In genomic region chr9:91374939-91375338, GRCh38 we compare ENCODE assay signal across 18 cellular contexts. TPM values are rescaled to one million over a fixed set of nuclear protein-coding genes. Genes with fewer than 3 reads are reported as not detected.
DNase-seq lines count a peak whose midpoint lies in the region; ATAC-seq and TF ChIP-seq lines count a peak whose summit lies in the region.
"Had no signal": no experiment of that assay in that cellular context is flagged by ENCODE, and none has a peak within 500 bp of the region (broad histone marks: within the 10 kb centered on the region; RNA-seq: fewer than 3 reads in every experiment).

No MANE protein-coding gene starts in this region.

- H3K27ac Mint-ChIP-seq in HFFc6 = peak overlapping the region; percentile 84
- no peak overlapping the region for H3K27ac Mint-ChIP-seq in CD8-positive, alpha-beta T cell
- H3K27ac Mint-ChIP-seq: activated T-helper 1 cell treated with anti-CD3 and anti-CD28 coated beads, Interleukin-12 subunit alpha, Interleukin-12 subunit beta, Interleukin-2, Interleukin-4 antibody, amounts not matched to agents 30 ng/mL and 10 ng/mL and 1 ng/mL, durations not matched to agents 14 hours and 24 hours and 36 hours had no signal

- peaks cover 5% of the 10 kb centered on the region; the same call in 1 of the 2 replicates for H3K9me3 Mint-ChIP-seq in HFFc6
- peaks cover 5% of the 10 kb centered on the region for H3K9me3 Mint-ChIP-seq in CD8-positive, alpha-beta T cell

- WGBS in aorta, 2 donors = 15 to 22% methylated on average over 3 of the region's 3 CpGs

- CTCF ChIA-PET in CD8-positive, alpha-beta T cell (lab: Charles Lee) = no interaction called here
- CTCF ChIA-PET in HEK293T (lab: Yijun Ruan, JAX) = no interaction called here

- no peaks in the 10 kb centered on the region; the same call in 1 of the 2 replicates for H3K27me3 Mint-ChIP-seq in HFFc6 (ENCODE audit: insufficient read depth)
- H3K27me3 Mint-ChIP-seq in CD8-positive, alpha-beta T cell (ENCODE audit: low read depth) = no peaks in the 10 kb centered on the region

- H3K4me1 Mint-ChIP-seq in HFFc6 (ENCODE audit: low read depth) = peaks cover 51% of the 10 kb centered on the region
- H3K4me1 Mint-ChIP-seq in CD8-positive, alpha-beta T cell (ENCODE audit: low read depth) = no peaks in the 10 kb centered on the region

- no peaks in the 10 kb centered on the region for H3K36me3 ChIP-seq in CD8-positive, alpha-beta T cell (ENCODE audit: insufficient read depth, low read length)
- no peaks in the 10 kb centered on the region for H3K36me3 ChIP-seq in aorta (ENCODE audit: control insufficient read depth in 1 of 2, insufficient read depth in 2 of 2, low read length in 1 of 2)
- H3K36me3 ChIP-seq: cardiac muscle cell, tibial nerve had no signal

- DNase-seq in AG09319 (ENCODE audit: extremely low read depth, low read depth) (peak; percentile 89), HFFc6 (peak; percentile 91), astrocyte of the hippocampus (ENCODE audit: low read depth, low spot score) (peak; percentile 72), iris pigment epithelial cell (ENCODE audit: low read depth) (peak; percentile 89), Kasumi-1 (lab: John Stamatoyannopoulos, UW) (no peak), HEK293T (ENCODE audit: extremely low spot score) (no peak), aorta (no peak)
- DNase-seq in CD8-positive, alpha-beta T cell = no peak
- DNase-seq: activated CD4-positive, alpha-beta T cell treated with anti-CD3 and anti-CD28 coated beads, Interleukin-2, amount 50 U/mL, for 4 hours; Caco-2; NCI-H1930; NCI-H526; psoas muscle had no signal

- H3K27me3 ChIP-seq in CD8-positive, alpha-beta T cell (ENCODE audit: insufficient read depth, low read length) = no peaks in the 10 kb centered on the region
- no peaks in the 10 kb centered on the region for H3K27me3 ChIP-seq in aorta (ENCODE audit: control insufficient read depth in 1 of 2, insufficient read depth in 2 of 2, low read length in 1 of 2)
- H3K27me3 ChIP-seq: cardiac muscle cell, hepatocyte, tibial nerve had no signal

- no peak for ATAC-seq in CD8-positive, alpha-beta T cell
- no peak for ATAC-seq in aorta (ENCODE audit: low FRiP score)
- ATAC-seq: psoas muscle had no signal

- no peak overlapping the region for H3K27ac ChIP-seq in CD8-positive, alpha-beta T cell (ENCODE audit: low read depth, low read length)
- no peak overlapping the region for H3K27ac ChIP-seq in aorta (ENCODE audit: low read depth in 1 of 2, low read length in 2 of 2)
- H3K27ac ChIP-seq: cardiac muscle cell, hepatocyte, KMS-11, psoas muscle, tibial nerve had no signal

- TF ChIP-seq CTCF in AG09319 (IDR thresholded peaks at IDR 0.05; ENCODE audit: low read depth, low read length) (no peak), HFFc6 (IDR thresholded peaks at IDR 0.05) (no peak)
- TF ChIP-seq CTCF in CD8-positive, alpha-beta T cell (IDR thresholded peaks at IDR 0.05) = no peak

- H3K36me3 Mint-ChIP-seq in HFFc6 (ENCODE audit: low read depth) = peaks cover 10% of the 10 kb centered on the region
- no peaks in the 10 kb centered on the region for H3K36me3 Mint-ChIP-seq in CD8-positive, alpha-beta T cell

- no peaks in the 10 kb centered on the region for H3K9me3 ChIP-seq in CD8-positive, alpha-beta T cell (ENCODE audit: low read length)
- no peaks in the 10 kb centered on the region for H3K9me3 ChIP-seq in aorta (ENCODE audit: control insufficient read depth, low read length)
- H3K9me3 ChIP-seq: Caco-2, psoas muscle, tibial nerve had no signal

- H3K4me3 ChIP-seq in CD8-positive, alpha-beta T cell (ENCODE audit: low read depth, low read length) = no peak overlapping the region
- H3K4me3 ChIP-seq in aorta (ENCODE audit: low read length in 2 of 2) = no peak overlapping the region
- H3K4me3 ChIP-seq: cardiac muscle cell, hepatocyte, psoas muscle, tibial nerve had no signal

- POLR2A ChIA-PET in CD8-positive, alpha-beta T cell (lab: Charles Lee) = no interaction called here
- POLR2A ChIA-PET in HEK293T (lab: Yijun Ruan, JAX) = no interaction called here

- H3K4me1 ChIP-seq in CD8-positive, alpha-beta T cell (ENCODE audit: insufficient read depth, low read length) = no peaks in the 10 kb centered on the region
- no peaks in the 10 kb centered on the region for H3K4me1 ChIP-seq in aorta (ENCODE audit: control insufficient read depth in 1 of 2, insufficient read depth in 2 of 2, low read length in 2 of 2)
- H3K4me1 ChIP-seq: Caco-2, psoas muscle had no signal

- intact Hi-C loops in CD8-positive, alpha-beta T cell (cut with DNase I, micrococcal nuclease) = no loop called here
- intact Hi-C loops in aorta (cut with DNase I) = no loop called here

- peak overlapping the region; percentile 55 for H3K4me3 Mint-ChIP-seq in HFFc6
- H3K4me3 Mint-ChIP-seq in CD8-positive, alpha-beta T cell = no peak overlapping the region
- H3K4me3 Mint-ChIP-seq: activated T-helper 1 cell treated with anti-CD3 and anti-CD28 coated beads, Interleukin-12 subunit alpha, Interleukin-12 subunit beta, Interleukin-2, Interleukin-4 antibody, amounts not matched to agents 30 ng/mL and 10 ng/mL and 1 ng/mL, durations not matched to agents 14 hours and 24 hours and 36 hours had no signal

TF ChIP-seq in HEK293T, 16 proteins besides CTCF, POLR2A, EP300 and RAD21:
- TF ChIP-seq ELF4 (IDR thresholded peaks at IDR 0.05) (no peak), FOXA1 (IDR thresholded peaks at IDR 0.05) (no peak), HDGF (IDR thresholded peaks at IDR 0.05; ENCODE audit: borderline replicate concordance) (no peak), SUZ12 (IDR thresholded peaks at IDR 0.05) (no peak), FOXK2 (IDR thresholded peaks at IDR 0.05) (no peak), BHLHE40 (IDR thresholded peaks at IDR 0.05; ENCODE audit: borderline replicate concordance) (no peak), FOXM1 (IDR thresholded peaks at IDR 0.05; ENCODE audit: borderline replicate concordance) (no peak), L3MBTL2 (conservative IDR thresholded peaks at IDR 0.05) (no peak), LEF1 (IDR thresholded peaks at IDR 0.05; ENCODE audit: borderline replicate concordance) (no peak), SP1 (IDR thresholded peaks at IDR 0.05) (no peak), CTBP1 (IDR thresholded peaks at IDR 0.05; ENCODE audit: borderline replicate concordance) (no peak), ZNF384 (IDR thresholded peaks at IDR 0.05) (no peak)

RNA-seq across cellular contexts. Expression of gene AUH, which starts 13.2 kb away (rescaled TPM):
- total RNA-seq in HFFc6 (2021; fragmentation: NEBNext Ultra II Directional; extraction: Animal tissue kit (Norgen Biotek cat#: 25700)) = 10 to 100 TPM in 4 of 6 experiments, 1 to 10 TPM in 2; 9.8 to 11.3 (median 10.6) TPM
- 10 to 100 TPM; 13.4 to 15.2 TPM for total RNA-seq in CD8-positive, alpha-beta T cell
- total RNA-seq in aorta = 10 to 100 TPM; 13.7 to 25.7 TPM
- 10 to 100 TPM; 12.4 to 15.2 TPM for polyA plus RNA-seq in aorta

RNA-seq across cellular contexts. Expression of gene NFIL3, which starts 48.7 kb away (rescaled TPM):
- 10 to 100 TPM; 11.8 to 18.5 (median 17.4) TPM for total RNA-seq in HFFc6 (2021; fragmentation: NEBNext Ultra II Directional; extraction: Animal tissue kit (Norgen Biotek cat#: 25700))
- total RNA-seq in CD8-positive, alpha-beta T cell = 10 to 100 TPM; 42.9 to 43.1 TPM
- total RNA-seq in aorta = 10 to 100 TPM; 27.9 to 54.8 TPM
- polyA plus RNA-seq in aorta = 10 to 100 TPM; 13.6 to 15.1 TPM

Comparison
In these comparisons a context has a peak if more than half of its experiments do, and no peak if none do; other contexts are left out.
1. DNase-seq: peak in AG09319 (single experiment), HFFc6 (single experiment), astrocyte of the hippocampus (single experiment) and iris pigment epithelial cell (single experiment); none in Kasumi-1 (0 of 2), CD8-positive, alpha-beta T cell (0 of 7), HEK293T (single experiment) and aorta (0 of 2).